8 cellular contexts compared by ENCODE assay signal in the genomic region with DNA sequence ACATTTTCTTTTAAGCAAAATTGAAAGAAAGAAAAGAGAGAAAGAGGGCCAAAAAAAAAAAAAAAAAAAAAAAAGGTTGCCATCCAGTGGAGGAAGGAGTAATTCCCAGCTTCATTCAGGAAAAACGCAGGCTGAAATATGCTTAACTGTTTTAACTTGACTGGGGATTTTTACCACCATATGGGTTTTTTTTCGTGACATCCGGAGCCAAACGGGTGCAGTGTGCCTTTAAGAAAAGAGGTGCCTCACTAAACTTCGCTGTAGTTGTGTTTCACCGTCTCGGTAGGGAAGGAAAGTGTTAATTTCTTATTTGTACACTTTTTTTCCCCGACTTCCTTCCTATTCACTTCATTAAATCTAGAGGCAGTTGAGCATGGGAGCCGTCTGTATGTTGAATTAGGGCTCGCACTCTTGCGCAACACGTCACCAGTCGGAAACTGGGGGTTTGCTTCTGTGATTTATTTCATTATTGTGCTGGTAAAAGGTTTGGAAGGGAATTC.
DNase-seq lines count a peak whose midpoint lies in the region; ATAC-seq and TF ChIP-seq lines count a peak whose summit lies in the region.

No MANE protein-coding gene starts in this region.

- TF ChIP-seq CTCF in heart right ventricle (IDR thresholded peaks at IDR 0.05) (peak in 1 of 9 donors; percentile 17), prostate gland (IDR thresholded peaks at IDR 0.05) (no peak)

- H3K27me3 ChIP-seq in BLaER1 (no peaks in the 10 kb centered on the region), heart right ventricle (no peaks in the 10 kb centered on the region), prostate gland (replicated peaks; ENCODE audit: insufficient read depth) (no peaks in the 10 kb centered on the region)

- H3K4me1 Mint-ChIP-seq in activated naive CD8-positive, alpha-beta T cell treated with anti-CD3 and anti-CD28 coated beads, Interleukin-2, amount 50 U/mL, for 24 hours = peaks cover 58% of the 10 kb centered on the region

- no peaks in the 10 kb centered on the region for H3K9me3 Mint-ChIP-seq in activated naive CD8-positive, alpha-beta T cell treated with anti-CD3 and anti-CD28 coated beads, Interleukin-2, amount 50 U/mL, for 24 hours

- peaks cover 64% of the 10 kb centered on the region for H3K4me1 ChIP-seq in BLaER1
- H3K4me1 ChIP-seq in heart right ventricle = peaks cover 0 to 59% (median 36%) of the 10 kb centered on the region in 9 donors
- no peaks in the 10 kb centered on the region for H3K4me1 ChIP-seq in prostate gland (replicated peaks)

- H3K27ac ChIP-seq in BLaER1 (peak overlapping the region; percentile 90), heart right ventricle (peak overlapping the region in 9 of 10 donors; percentile 65 to 88 (median 81)), prostate gland (peak overlapping the region; percentile 42 to 65)

- peak overlapping the region; percentile 86 for H3K4me2 ChIP-seq in BLaER1

- H3K9me3 ChIP-seq in BLaER1 (peaks cover 13% of the 10 kb centered on the region; the same call in 1 of the 2 replicates), heart right ventricle (no peaks in the 10 kb centered on the region), prostate gland (no peaks in the 10 kb centered on the region)

- H3K36me3 ChIP-seq in BLaER1 (peaks cover 9% of the 10 kb centered on the region; the same call in 1 of the 2 replicates), heart right ventricle (peaks cover 0 to 20% (median 3%) of the 10 kb centered on the region in 9 donors), prostate gland (no peaks in the 10 kb centered on the region)

- ATAC-seq in GM19324 (IDR thresholded peaks at IDR 0.05; ENCODE audit: low FRiP score, unreplicated experiment) = peak; percentile 62
- ATAC-seq in HG03439 (IDR thresholded peaks at IDR 0.05; ENCODE audit: unreplicated experiment) = peak; percentile 47
- ATAC-seq in activated naive CD8-positive, alpha-beta T cell treated with anti-CD3 and anti-CD28 coated beads, Interleukin-2, amount 50 U/mL, for 24 hours = peak; percentile 60
- ATAC-seq in heart right ventricle = peak; percentile 31 to 75 (median 51)

- WGBS in heart right ventricle, 2 donors = 1% methylated on average over 13 of the region's 13 CpGs
- WGBS in prostate gland = under 1% methylated on average over 13 of the region's 13 CpGs

- peaks cover 6% of the 10 kb centered on the region for H3K36me3 Mint-ChIP-seq in activated naive CD8-positive, alpha-beta T cell treated with anti-CD3 and anti-CD28 coated beads, Interleukin-2, amount 50 U/mL, for 24 hours (ENCODE audit: low read depth)

- DNase-seq in activated naive CD8-positive, alpha-beta T cell treated with anti-CD3 and anti-CD28 coated beads, Interleukin-2, amount 50 U/mL, for 24 hours = peak; percentile 33
- DNase-seq in heart right ventricle (peak; percentile 32 to 37), prostate gland (ENCODE audit: low spot score) (peak; percentile 44), ecto neural progenitor cell (ENCODE audit: low spot score) (no peak)

- peak overlapping the region; percentile 68 for H3K4me3 ChIP-seq in BLaER1
- H3K4me3 ChIP-seq in heart right ventricle = peak overlapping the region; percentile 26 to 67 (median 55)
- H3K4me3 ChIP-seq in prostate gland = peak overlapping the region; percentile 27 to 28

- H3K27ac Mint-ChIP-seq in activated naive CD8-positive, alpha-beta T cell treated with anti-CD3 and anti-CD28 coated beads, Interleukin-2, amount 50 U/mL, for 24 hours = peak overlapping the region; percentile 96

- H3K27me3 Mint-ChIP-seq in activated naive CD8-positive, alpha-beta T cell treated with anti-CD3 and anti-CD28 coated beads, Interleukin-2, amount 50 U/mL, for 24 hours = no peaks in the 10 kb centered on the region

- intact Hi-C loops in heart right ventricle (cut with DNase I) (loop anchor here in 1 of 10 donors (5.0 kb wide), 1 partner anchor 84 kb away; no protein-coding TSS in a partner anchor), prostate gland (cut with DNase I) (loop anchor here (10.0 kb wide), 1 partner anchor 467 kb away; the partner anchor contains the start of gene VLDLR)

- TF ChIP-seq POLR2A in prostate gland (IDR thresholded peaks at IDR 0.05) = no peak

- H3K4me3 Mint-ChIP-seq in activated naive CD8-positive, alpha-beta T cell treated with anti-CD3 and anti-CD28 coated beads, Interleukin-2, amount 50 U/mL, for 24 hours = peak overlapping the region; percentile 85

- H4K20me1 ChIP-seq in BLaER1 = no peaks in the 10 kb centered on the region

- H3K9ac ChIP-seq in BLaER1 = peak overlapping the region; percentile 85

TF ChIP-seq in PFSK-1, 5 proteins besides CTCF, POLR2A, EP300 and RAD21:
- peak; percentile 51; the same call in 1 of the 2 replicates for TF ChIP-seq TAF1 (IDR thresholded peaks at IDR 0.05; ENCODE audit: borderline replicate concordance, insufficient read depth, low read length)
- TF ChIP-seq POLR2AphosphoS5 (IDR thresholded peaks at IDR 0.05; ENCODE audit: low read depth, low read length) = no peak
- TF ChIP-seq FOXP2 (optimal IDR thresholded peaks at IDR 0.05; ENCODE audit: borderline replicate concordance, extremely low read depth, extremely low read length, insufficient read depth) = no peak
- TF ChIP-seq, protein P1, sequence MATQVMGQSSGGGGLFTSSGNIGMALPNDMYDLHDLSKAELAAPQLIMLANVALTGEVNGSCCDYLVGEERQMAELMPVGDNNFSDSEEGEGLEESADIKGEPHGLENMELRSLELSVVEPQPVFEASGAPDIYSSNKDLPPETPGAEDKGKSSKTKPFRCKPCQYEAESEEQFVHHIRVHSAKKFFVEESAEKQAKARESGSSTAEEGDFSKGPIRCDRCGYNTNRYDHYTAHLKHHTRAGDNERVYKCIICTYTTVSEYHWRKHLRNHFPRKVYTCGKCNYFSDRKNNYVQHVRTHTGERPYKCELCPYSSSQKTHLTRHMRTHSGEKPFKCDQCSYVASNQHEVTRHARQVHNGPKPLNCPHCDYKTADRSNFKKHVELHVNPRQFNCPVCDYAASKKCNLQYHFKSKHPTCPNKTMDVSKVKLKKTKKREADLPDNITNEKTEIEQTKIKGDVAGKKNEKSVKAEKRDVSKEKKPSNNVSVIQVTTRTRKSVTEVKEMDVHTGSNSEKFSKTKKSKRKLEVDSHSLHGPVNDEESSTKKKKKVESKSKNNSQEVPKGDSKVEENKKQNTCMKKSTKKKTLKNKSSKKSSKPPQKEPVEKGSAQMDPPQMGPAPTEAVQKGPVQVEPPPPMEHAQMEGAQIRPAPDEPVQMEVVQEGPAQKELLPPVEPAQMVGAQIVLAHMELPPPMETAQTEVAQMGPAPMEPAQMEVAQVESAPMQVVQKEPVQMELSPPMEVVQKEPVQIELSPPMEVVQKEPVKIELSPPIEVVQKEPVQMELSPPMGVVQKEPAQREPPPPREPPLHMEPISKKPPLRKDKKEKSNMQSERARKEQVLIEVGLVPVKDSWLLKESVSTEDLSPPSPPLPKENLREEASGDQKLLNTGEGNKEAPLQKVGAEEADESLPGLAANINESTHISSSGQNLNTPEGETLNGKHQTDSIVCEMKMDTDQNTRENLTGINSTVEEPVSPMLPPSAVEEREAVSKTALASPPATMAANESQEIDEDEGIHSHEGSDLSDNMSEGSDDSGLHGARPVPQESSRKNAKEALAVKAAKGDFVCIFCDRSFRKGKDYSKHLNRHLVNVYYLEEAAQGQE (IDR thresholded peaks at IDR 0.05; ENCODE audit: insufficient read depth in 1 of 2, low read depth in 2 of 2, low read length in 2 of 2) = no peak
- no peak for TF ChIP-seq SIN3A (IDR thresholded peaks at IDR 0.05; ENCODE audit: borderline replicate concordance, insufficient read depth, low read length)
